In genomic region chr14:71264260-71264659, GRCh38 we compare ENCODE assay signal across 1 cellular context.
TF ChIP-seq lines count a peak whose summit lies in the region.

No MANE protein-coding gene starts in this region.

TF ChIP-seq in GM23338, 12 proteins besides CTCF, POLR2A, EP300 and RAD21 (continued from another document):
- no peak for TF ChIP-seq EZH2phosphoT487 (IDR thresholded peaks at IDR 0.05; ENCODE audit: unreplicated experiment)
